In genomic region chr2:134411279-134411827, GRCh38 we compare ENCODE assay signal across 8 cellular contexts.
DNase-seq lines count a peak whose midpoint lies in the region; ATAC-seq and TF ChIP-seq lines count a peak whose summit lies in the region.

No MANE protein-coding gene starts in this region.

- H3K4me3 ChIP-seq in GM06990 (replicated peaks; ENCODE audit: low read depth, low read length) (no peak overlapping the region), neural progenitor cell (no peak overlapping the region)

- peak overlapping the region; percentile 75 for H2AFZ ChIP-seq in neural progenitor cell (replicated peaks)

- H4K20me1 ChIP-seq in neural progenitor cell (ENCODE audit: low read depth): no peaks in the 10 kb centered on the region

- no peak overlapping the region for H3K27ac Mint-ChIP-seq in neural progenitor cell

- no peaks in the 10 kb centered on the region for H3K9me3 Mint-ChIP-seq in neural progenitor cell

- H3K9ac ChIP-seq in neural progenitor cell: no peak overlapping the region

- peaks cover 16% of the 10 kb centered on the region for H3K4me1 Mint-ChIP-seq in neural progenitor cell

- peaks cover 9% of the 10 kb centered on the region for H3K4me1 ChIP-seq in neural progenitor cell

- no peaks in the 10 kb centered on the region for H3K9me3 ChIP-seq in neural progenitor cell (ENCODE audit: low read depth)

- H3K36me3 Mint-ChIP-seq in neural progenitor cell: peaks cover 2% of the 10 kb centered on the region

- no peak for TF ChIP-seq CTCF in GM06990 (IDR thresholded peaks at IDR 0.05; ENCODE audit: insufficient read depth, low read length, poor library complexity, severe bottlenecking)
- TF ChIP-seq CTCF in neural progenitor cell (IDR thresholded peaks at IDR 0.05): no peak

- peak; percentile 3 for DNase-seq in GM06990 (ENCODE audit: extremely low read depth, insufficient read length)
- DNase-seq in NCI-H146 treated with DMSO at 0.1 percent for 48 hours (lab: John Stamatoyannopoulos, UW; ENCODE audit: unreplicated experiment): peak; percentile 92
- peak in 7 of 61 donors; percentile 8 to 63 (median 50) for DNase-seq in caudate nucleus (lab: John Stamatoyannopoulos, UW)
- DNase-seq in neural progenitor cell (ENCODE audit: low spot score): peak; percentile 9
- DNase-seq in A172 (ENCODE audit: low spot score): no peak
- no peak for DNase-seq in H4 (ENCODE audit: low spot score)
- DNase-seq in dedifferentiated amniotic fluid mesenchymal stem cell (ENCODE audit: extremely low spot score): no peak

- peak overlapping the region; percentile 69 for H3K27ac ChIP-seq in caudate nucleus (ENCODE audit: low read depth, low read length)
- H3K27ac ChIP-seq in neural progenitor cell: no peak overlapping the region

- H3K36me3 ChIP-seq in GM06990 (ENCODE audit: control insufficient read depth, insufficient read depth, low read length) (peaks cover 4% of the 10 kb centered on the region), neural progenitor cell (no peaks in the 10 kb centered on the region)

- H3K4me2 ChIP-seq in neural progenitor cell: peak overlapping the region; percentile 40

- no peak for ATAC-seq in HG03135 (IDR thresholded peaks at IDR 0.05; ENCODE audit: unreplicated experiment)

- H3K4me3 Mint-ChIP-seq in neural progenitor cell: no peak overlapping the region

- no peaks in the 10 kb centered on the region for H3F3A ChIP-seq in neural progenitor cell (ENCODE audit: low read depth)

- H3K27me3 ChIP-seq in GM06990 (replicated peaks; ENCODE audit: control insufficient read depth, insufficient read depth, low read length) (no peaks in the 10 kb centered on the region), neural progenitor cell (no peaks in the 10 kb centered on the region)

- peaks cover 2% of the 10 kb centered on the region for H3K27me3 Mint-ChIP-seq in neural progenitor cell (ENCODE audit: insufficient read depth, low read depth)

- no peaks in the 10 kb centered on the region for H3K79me2 ChIP-seq in neural progenitor cell (ENCODE audit: low read depth)

Comparison
In these comparisons a context has a peak if more than half of its experiments do, and no peak if none do; other contexts are left out.
1. DNase-seq: peak in GM06990 (single experiment), NCI-H146 treated with DMSO at 0.1 percent for 48 hours (single experiment) and neural progenitor cell (single experiment); none in A172 (single experiment), H4 (single experiment) and dedifferentiated amniotic fluid mesenchymal stem cell (single experiment).